In the genomic region with DNA sequence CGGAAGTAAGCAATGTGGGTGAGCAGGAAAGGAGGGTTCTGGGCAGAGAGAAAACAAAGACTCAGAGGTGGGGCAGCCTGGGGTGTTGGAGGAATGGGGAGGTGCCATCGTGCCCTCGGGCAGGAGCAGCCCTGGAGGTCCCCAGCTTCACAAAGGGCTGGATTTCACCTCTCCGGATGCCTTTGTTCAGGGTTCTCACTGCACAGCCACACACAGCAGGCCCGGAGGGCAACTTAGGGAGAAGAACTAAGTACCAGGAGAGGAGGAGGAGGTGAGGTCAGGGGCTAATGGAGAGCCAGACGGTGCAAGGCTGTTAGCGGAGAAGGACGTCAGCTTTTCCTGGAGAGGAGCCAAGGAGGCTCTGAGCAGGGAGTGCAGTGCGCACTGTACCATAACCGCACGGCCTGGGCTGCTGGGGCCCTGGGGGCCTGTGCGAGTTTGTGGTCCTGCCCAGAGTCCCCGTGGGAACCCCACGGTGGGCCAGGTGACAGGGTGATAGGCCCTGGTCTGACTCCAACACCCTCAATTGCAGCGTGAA, we compare ENCODE assay signal across 10 cellular contexts. TPM values are rescaled to one million over a fixed set of nuclear protein-coding genes. Genes with fewer than 3 reads are reported as not detected.
DNase-seq lines count a peak whose midpoint lies in the region; ATAC-seq, FAIRE-seq and TF ChIP-seq lines count a peak whose summit lies in the region.
"Had no signal": no experiment of that assay in that cellular context is flagged by ENCODE, and none has a peak within 500 bp of the region (broad histone marks: within the 10 kb centered on the region; RNA-seq: fewer than 3 reads in every experiment).

No MANE protein-coding gene starts in this region.

- H3K4me2 ChIP-seq in A549: peak overlapping the region; percentile 87

- H3K4me1 ChIP-seq in A549: peaks cover 56% of the 10 kb centered on the region
- H3K4me1 ChIP-seq in CD8-positive, alpha-beta memory T cell (ENCODE audit: insufficient read depth, low read length): peaks cover 15% of the 10 kb centered on the region

- H3K27me3 Mint-ChIP-seq in CD8-positive, alpha-beta memory T cell: peaks cover 0 to 2% of the 10 kb centered on the region in 2 donors
- H3K27me3 Mint-ChIP-seq in activated T-helper 1 cell treated with anti-CD3 and anti-CD28 coated beads, Interleukin-12 subunit alpha, Interleukin-12 subunit beta, Interleukin-2, Interleukin-4 antibody, amounts not matched to agents 30 ng/mL and 10 ng/mL and 1 ng/mL, durations not matched to agents 14 hours and 24 hours and 36 hours (ENCODE audit: insufficient read depth): no peaks in the 10 kb centered on the region

- POLR2A ChIA-PET in A549 (lab: Yijun Ruan, JAX): interaction anchor here (1.1 to 3.6 kb wide), 3 partner anchors 10 to 70 kb away, joined by 5 to 25 read pairs (median 11); a partner anchor contains a TSS
- POLR2A ChIA-PET in CD8-positive, alpha-beta memory T cell (lab: Charles Lee): no interaction called here

- no peak for TF ChIP-seq CTCF in A549 (IDR thresholded peaks at IDR 0.05)

- peak; percentile 73 for FAIRE-seq in A549 (lab: Jason Lieb, UNC)

- peak overlapping the region; percentile 26; the same call in 2 of the 3 replicates for H3K4me3 ChIP-seq in A549
- H3K4me3 ChIP-seq in CD8-positive, alpha-beta memory T cell (ENCODE audit: low read length): no peak overlapping the region

- H3K36me3 Mint-ChIP-seq in CD8-positive, alpha-beta memory T cell: peaks cover 8 to 69% (median 10%) of the 10 kb centered on the region in 3 donors
- H3K36me3 Mint-ChIP-seq in activated T-helper 1 cell treated with anti-CD3 and anti-CD28 coated beads, Interleukin-12 subunit alpha, Interleukin-12 subunit beta, Interleukin-2, Interleukin-4 antibody, amounts not matched to agents 30 ng/mL and 10 ng/mL and 1 ng/mL, durations not matched to agents 14 hours and 24 hours and 36 hours (ENCODE audit: low read depth): peaks cover 50% of the 10 kb centered on the region

- TF ChIP-seq RAD21 in A549 (conservative IDR thresholded peaks at IDR 0.05 in 1 of 2, IDR thresholded peaks at IDR 0.05 in 1 of 2): peak in 1 of 2 experiments; percentile 18; a peak in 1 of 5 replicates

- intact Hi-C loops in activated T-helper 1 cell treated with anti-CD3 and anti-CD28 coated beads, Interleukin-12 subunit alpha, Interleukin-12 subunit beta, Interleukin-2, Interleukin-4 antibody, amounts not matched to agents 30 ng/mL and 10 ng/mL and 1 ng/mL, durations not matched to agents 14 hours and 24 hours and 36 hours (cut with micrococcal nuclease): loop anchor here (10.0 kb wide), 1 partner anchor 355 kb away; a partner anchor contains a TSS

- CTCF ChIA-PET in A549 (lab: Yijun Ruan, JAX): interaction anchor here (2.4 to 8.9 kb wide), 4 partner anchors 10 to 69 kb away, joined by 7 to 57 read pairs (median 37); a partner anchor contains a TSS
- CTCF ChIA-PET in CD8-positive, alpha-beta memory T cell (lab: Charles Lee): no interaction called here

- peak; percentile 63 to 81 for ATAC-seq in A549
- ATAC-seq in GM19467 (IDR thresholded peaks at IDR 0.05; ENCODE audit: unreplicated experiment): no peak
- no peak for ATAC-seq in HG02840 (IDR thresholded peaks at IDR 0.05; ENCODE audit: low FRiP score, unreplicated experiment)

- H3K27ac ChIP-seq in A549: peak overlapping the region; percentile 85 to 90
- H3K27ac ChIP-seq in CD8-positive, alpha-beta memory T cell (ENCODE audit: low read depth, low read length): no peak overlapping the region

- no peaks in the 10 kb centered on the region for H3K9me3 Mint-ChIP-seq in CD8-positive, alpha-beta memory T cell
- no peaks in the 10 kb centered on the region for H3K9me3 Mint-ChIP-seq in activated T-helper 1 cell treated with anti-CD3 and anti-CD28 coated beads, Interleukin-12 subunit alpha, Interleukin-12 subunit beta, Interleukin-2, Interleukin-4 antibody, amounts not matched to agents 30 ng/mL and 10 ng/mL and 1 ng/mL, durations not matched to agents 14 hours and 24 hours and 36 hours

- H3K9me3 ChIP-seq in A549: no peaks in the 10 kb centered on the region
- no peaks in the 10 kb centered on the region for H3K9me3 ChIP-seq in CD8-positive, alpha-beta memory T cell (ENCODE audit: low read length)

- H3K27ac Mint-ChIP-seq in CD8-positive, alpha-beta memory T cell: peak overlapping the region in 5 of 8 donors; percentile 6 to 68 (median 19)
- peak overlapping the region; percentile 63 for H3K27ac Mint-ChIP-seq in activated T-helper 1 cell treated with anti-CD3 and anti-CD28 coated beads, Interleukin-12 subunit alpha, Interleukin-12 subunit beta, Interleukin-2, Interleukin-4 antibody, amounts not matched to agents 30 ng/mL and 10 ng/mL and 1 ng/mL, durations not matched to agents 14 hours and 24 hours and 36 hours

- no peaks in the 10 kb centered on the region for H3K27me3 ChIP-seq in CD8-positive, alpha-beta memory T cell (ENCODE audit: insufficient read depth, low read length, poor library complexity, severe bottlenecking)

- peak; percentile 61 to 68; a peak in 2 of 5 replicates for TF ChIP-seq EP300 in A549 (IDR thresholded peaks at IDR 0.05)

- peak; percentile 84 to 89 for DNase-seq in A549 (ENCODE audit: low read depth in 1 of 2, low spot score in 1 of 2)
- no peak for DNase-seq in CD8-positive, alpha-beta memory T cell
- DNase-seq in activated T-helper 1 cell treated with anti-CD3 and anti-CD28 coated beads, Interleukin-12 subunit alpha, Interleukin-12 subunit beta, Interleukin-2, Interleukin-4 antibody, amounts not matched to agents 30 ng/mL and 10 ng/mL and 1 ng/mL, durations not matched to agents 14 hours and 24 hours and 36 hours (ENCODE audit: low spot score): no peak
- peak; percentile 31 for DNase-seq in left kidney (ENCODE audit: low read depth, low spot score)
- DNase-seq in NCI-H1105 (lab: John Stamatoyannopoulos, UW): no peak
- no peak for DNase-seq in DMS153 (lab: John Stamatoyannopoulos, UW)
- DNase-seq: NCI-H446 treated with DMSO at 0.1 percent for 48 hours, RPMI8226 had no signal

- TF ChIP-seq POLR2A in A549 (IDR thresholded peaks at IDR 0.05; ENCODE audit: low read length): no peak

- WGBS in A549 (ENCODE audit: missing lambda C conversion rate): 11% methylated on average over 11 of the region's 15 CpGs

- H3K36me3 ChIP-seq in CD8-positive, alpha-beta memory T cell (ENCODE audit: insufficient read depth, low read length): peaks cover 40% of the 10 kb centered on the region

- no peak overlapping the region for H3K4me3 Mint-ChIP-seq in CD8-positive, alpha-beta memory T cell
- H3K4me3 Mint-ChIP-seq in activated T-helper 1 cell treated with anti-CD3 and anti-CD28 coated beads, Interleukin-12 subunit alpha, Interleukin-12 subunit beta, Interleukin-2, Interleukin-4 antibody, amounts not matched to agents 30 ng/mL and 10 ng/mL and 1 ng/mL, durations not matched to agents 14 hours and 24 hours and 36 hours: no peak overlapping the region

- H3K4me1 Mint-ChIP-seq in CD8-positive, alpha-beta memory T cell: peaks cover 25 to 66% (median 29%) of the 10 kb centered on the region in 3 donors
- H3K4me1 Mint-ChIP-seq in activated T-helper 1 cell treated with anti-CD3 and anti-CD28 coated beads, Interleukin-12 subunit alpha, Interleukin-12 subunit beta, Interleukin-2, Interleukin-4 antibody, amounts not matched to agents 30 ng/mL and 10 ng/mL and 1 ng/mL, durations not matched to agents 14 hours and 24 hours and 36 hours (ENCODE audit: low read depth): peaks cover 47% of the 10 kb centered on the region

RNA-seq across cellular contexts. Expression of a gene that starts 9.3 kb away (rescaled TPM):
- polyA plus RNA-seq in A549 (2011; rRNA removed): 73.1 and 74.9 TPM in 2 replicates
- 90.8 and 96.8 TPM in 2 replicates for polyA plus RNA-seq in A549 (2012; cell fraction: cytosol; rRNA removed)
- 107 and 116 TPM in 2 replicates for polyA plus RNA-seq in A549 (2012; cell fraction: nucleus; rRNA removed)
- polyA plus RNA-seq in A549 (2017; fragmentation: RNase III; extraction: RNeasy Plus Mini Kit Qiagen cat#74134 plus additional on column Dnase treatment): 61.0 to 68.2 TPM (median 67.8 TPM) in 3 replicates
- polyA minus RNA-seq in A549 (2011; rRNA and poly(A)+ RNA removed): 66.9 and 67.5 TPM in 2 replicates
- total RNA-seq in CD8-positive, alpha-beta memory T cell: 100 to 1,000 TPM; 170 to 172 TPM
- polyA plus RNA-seq in CD8-positive, alpha-beta memory T cell: 69.4 TPM
- 202 and 204 TPM in 2 replicates for total RNA-seq in activated T-helper 1 cell treated with anti-CD3 and anti-CD28 coated beads, Interleukin-12 subunit alpha, Interleukin-12 subunit beta, Interleukin-2, Interleukin-4 antibody, amounts not matched to agents 30 ng/mL and 10 ng/mL and 1 ng/mL, durations not matched to agents 14 hours and 24 hours and 36 hours

RNA-seq across cellular contexts. Expression of a gene that starts 11.5 kb away (rescaled TPM):
- polyA plus RNA-seq in A549 (2011; rRNA removed) (57.2 and 74.0 TPM in 2 replicates), A549 (2017; fragmentation: RNase III; extraction: RNeasy Plus Mini Kit Qiagen cat#74134 plus additional on column Dnase treatment) (52.6 to 62.5 TPM (median 58.1 TPM) in 3 replicates)
- polyA plus RNA-seq in A549 (2012; cell fraction: cytosol; rRNA removed): 82.5 and 94.8 TPM in 2 replicates
- 50.0 and 54.4 TPM in 2 replicates for polyA plus RNA-seq in A549 (2012; cell fraction: nucleus; rRNA removed)
- polyA minus RNA-seq in A549 (2011; rRNA and poly(A)+ RNA removed): 32.2 and 41.0 TPM in 2 replicates
- 10 to 100 TPM; 23.4 to 26.7 TPM for total RNA-seq in CD8-positive, alpha-beta memory T cell
- polyA plus RNA-seq in CD8-positive, alpha-beta memory T cell: 58.9 TPM
- total RNA-seq in activated T-helper 1 cell treated with anti-CD3 and anti-CD28 coated beads, Interleukin-12 subunit alpha, Interleukin-12 subunit beta, Interleukin-2, Interleukin-4 antibody, amounts not matched to agents 30 ng/mL and 10 ng/mL and 1 ng/mL, durations not matched to agents 14 hours and 24 hours and 36 hours: 21.9 and 23.7 TPM in 2 replicates

RNA-seq across cellular contexts. Expression of a gene that starts 15.8 kb away (rescaled TPM):
- polyA plus RNA-seq in A549 (2011; rRNA removed) (30.2 and 35.5 TPM in 2 replicates), A549 (2017; fragmentation: RNase III; extraction: RNeasy Plus Mini Kit Qiagen cat#74134 plus additional on column Dnase treatment) (52.5 to 60.0 TPM (median 56.1 TPM) in 3 replicates)
- polyA plus RNA-seq in A549 (2012; cell fraction: cytosol; rRNA removed): 46.1 and 63.3 TPM in 2 replicates
- polyA plus RNA-seq in A549 (2012; cell fraction: nucleus; rRNA removed): 173 and 242 TPM in 2 replicates
- polyA minus RNA-seq in A549 (2011; rRNA and poly(A)+ RNA removed): 55.6 and 68.2 TPM in 2 replicates
- total RNA-seq in CD8-positive, alpha-beta memory T cell: 10 to 100 TPM; 95.6 to 99.2 TPM
- polyA plus RNA-seq in CD8-positive, alpha-beta memory T cell: 12.6 TPM
- 130 and 145 TPM in 2 replicates for total RNA-seq in activated T-helper 1 cell treated with anti-CD3 and anti-CD28 coated beads, Interleukin-12 subunit alpha, Interleukin-12 subunit beta, Interleukin-2, Interleukin-4 antibody, amounts not matched to agents 30 ng/mL and 10 ng/mL and 1 ng/mL, durations not matched to agents 14 hours and 24 hours and 36 hours

RNA-seq across cellular contexts. Expression of a gene that starts 19.9 kb away (rescaled TPM):
- polyA plus RNA-seq in A549 (2011; rRNA removed): 0.15 and 0.16 TPM in 2 replicates
- 0.13 and 0.22 TPM in 2 replicates for polyA plus RNA-seq in A549 (2012; cell fraction: cytosol; rRNA removed)
- 0.96 and 1.1 TPM in 2 replicates for polyA plus RNA-seq in A549 (2012; cell fraction: nucleus; rRNA removed)
- 0.19 to 0.22 TPM (median 0.20 TPM) in 3 replicates for polyA plus RNA-seq in A549 (2017; fragmentation: RNase III; extraction: RNeasy Plus Mini Kit Qiagen cat#74134 plus additional on column Dnase treatment)
- 0.24 and 0.50 TPM in 2 replicates for polyA minus RNA-seq in A549 (2011; rRNA and poly(A)+ RNA removed)
- total RNA-seq in CD8-positive, alpha-beta memory T cell: under 1 TPM in 1 of 2 experiments, not detected in 1; 0.09 TPM
- not detected for polyA plus RNA-seq in CD8-positive, alpha-beta memory T cell
- total RNA-seq in activated T-helper 1 cell treated with anti-CD3 and anti-CD28 coated beads, Interleukin-12 subunit alpha, Interleukin-12 subunit beta, Interleukin-2, Interleukin-4 antibody, amounts not matched to agents 30 ng/mL and 10 ng/mL and 1 ng/mL, durations not matched to agents 14 hours and 24 hours and 36 hours: 0.18 TPM in 1 of 2 replicates, not detected in the other

RNA-seq across cellular contexts. Expression of a gene that starts 20.0 kb away (rescaled TPM):
- polyA plus RNA-seq in A549 (2011; rRNA removed): 13.8 and 20.5 TPM in 2 replicates
- 10.8 and 15.6 TPM in 2 replicates for polyA plus RNA-seq in A549 (2012; cell fraction: cytosol; rRNA removed)
- polyA plus RNA-seq in A549 (2012; cell fraction: nucleus; rRNA removed): 6.1 and 7.0 TPM in 2 replicates
- polyA plus RNA-seq in A549 (2017; fragmentation: RNase III; extraction: RNeasy Plus Mini Kit Qiagen cat#74134 plus additional on column Dnase treatment): 9.1 to 11.2 TPM (median 10.1 TPM) in 3 replicates
- 11.3 and 20.5 TPM in 2 replicates for polyA minus RNA-seq in A549 (2011; rRNA and poly(A)+ RNA removed)
- 1 to 10 TPM; 2.4 to 2.8 TPM for total RNA-seq in CD8-positive, alpha-beta memory T cell
- 3.0 TPM for polyA plus RNA-seq in CD8-positive, alpha-beta memory T cell
- 3.7 and 7.0 TPM in 2 replicates for total RNA-seq in activated T-helper 1 cell treated with anti-CD3 and anti-CD28 coated beads, Interleukin-12 subunit alpha, Interleukin-12 subunit beta, Interleukin-2, Interleukin-4 antibody, amounts not matched to agents 30 ng/mL and 10 ng/mL and 1 ng/mL, durations not matched to agents 14 hours and 24 hours and 36 hours

Comparison
In these comparisons a context has a peak if more than half of its experiments do, and no peak if none do; other contexts are left out.
1. ATAC-seq: peak in A549 (2 of 2); none in GM19467 (single experiment) and HG02840 (single experiment).
2. DNase-seq: peak in A549 (2 of 2) and left kidney (single experiment); none in CD8-positive, alpha-beta memory T cell (0 of 5), activated T-helper 1 cell treated with anti-CD3 and anti-CD28 coated beads, Interleukin-12 subunit alpha, Interleukin-12 subunit beta, Interleukin-2, Interleukin-4 antibody, amounts not matched to agents 30 ng/mL and 10 ng/mL and 1 ng/mL, durations not matched to agents 14 hours and 24 hours and 36 hours (single experiment), NCI-H1105 (single experiment) and DMS153 (single experiment).